Comparison of ENCODE assay signal across 29 cellular contexts in the genomic region with DNA sequence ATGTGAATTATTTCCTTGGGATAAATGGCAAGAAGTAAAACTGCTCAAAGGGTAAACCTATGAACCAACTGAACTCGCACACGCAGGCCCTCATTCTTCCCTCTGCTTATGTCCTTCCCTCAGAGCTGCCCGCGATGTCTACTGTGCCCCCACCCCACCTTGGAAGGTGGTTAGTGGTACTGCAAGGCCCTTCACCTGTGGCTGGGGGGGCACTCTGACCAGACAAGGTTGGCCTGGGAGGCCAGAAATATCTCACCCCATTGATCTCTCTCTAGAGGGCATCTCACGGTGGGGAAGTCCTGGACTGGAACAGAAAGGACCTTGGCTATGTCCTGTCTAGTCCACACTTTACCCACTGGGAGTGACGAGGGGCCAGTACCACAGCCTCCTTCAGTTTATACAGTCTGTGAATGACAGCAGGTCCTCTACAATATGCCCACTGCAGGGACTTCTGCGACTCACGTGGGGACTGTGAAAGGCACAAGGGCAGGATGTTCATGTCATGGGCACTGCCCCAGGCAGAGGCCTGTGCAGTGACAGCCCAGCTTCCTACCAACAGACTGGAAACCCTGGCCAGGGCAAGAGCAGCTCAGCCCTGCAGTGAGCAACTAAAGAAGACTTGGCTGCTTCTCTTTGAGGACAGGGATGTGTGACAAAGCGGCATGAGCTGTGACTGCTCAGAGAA. TPM values are rescaled to one million over a fixed set of nuclear protein-coding genes. Genes with fewer than 3 reads are reported as not detected.
DNase-seq lines count a peak whose midpoint lies in the region; ATAC-seq, FAIRE-seq and TF ChIP-seq lines count a peak whose summit lies in the region.
"Had no signal": no experiment of that assay in that cellular context is flagged by ENCODE, and none has a peak within 500 bp of the region (broad histone marks: within the 10 kb centered on the region; RNA-seq: fewer than 3 reads in every experiment).

No MANE protein-coding gene starts in this region.

- no peak overlapping the region for H3K27ac ChIP-seq in GM12878 (ENCODE audit: control insufficient read depth, insufficient read depth)
- peak overlapping the region; percentile 85 to 88 for H3K27ac ChIP-seq in mucosa of rectum (ENCODE audit: low read depth in 2 of 2, low read length in 2 of 2)
- peak overlapping the region; percentile 8 for H3K27ac ChIP-seq in skeletal muscle tissue (ENCODE audit: low read depth, low read length)
- H3K27ac ChIP-seq: left lung, skin epidermis, testis, uterus had no signal

- POLR2A ChIA-PET in GM12878 (lab: Charles Lee): interaction anchor here (1.0 to 2.6 kb wide), 2 partner anchors 43 kb away, joined by 3 to 9 read pairs; no protein-coding TSS in a partner anchor

- DNase-seq in Right ventricle myocardium inferior (ENCODE audit: missing footprints): peak; percentile 46
- no peak for DNase-seq in left ventricle myocardium superior
- DNase-seq in GM12878 (ENCODE audit: low read depth, low spot score): no peak
- no peak for DNase-seq in RCC 7860 (ENCODE audit: low spot score)
- no peak for DNase-seq in HK-2 (ENCODE audit: unreplicated experiment)
- DNase-seq in cerebellar cortex (ENCODE audit: low spot score): no peak
- DNase-seq: activated CD4-positive, alpha-beta T cell treated with anti-CD3 and anti-CD28 coated beads, Interleukin-2, amount 10 ng/mL, durations not matched to agents 7 days and 5 days; activated gamma-delta T cell; activated naive CD8-positive, alpha-beta T cell treated with anti-CD3 and anti-CD28 coated beads for 36 hours; CD4-positive, alpha-beta T cell; EL; GOT3; Kasumi-1; mesendoderm; NCI-H1417 treated with DMSO at 0.1 percent for 48 hours; NCI-H2081 treated with DMSO at 0.1 percent for 48 hours; NCI-H226; NCI-H69; stimulated activated naive CD4-positive, alpha-beta T cell; testis had no signal

- no peaks in the 10 kb centered on the region for H3K9me3 ChIP-seq in GM12878 (replicated peaks; ENCODE audit: control insufficient read depth, insufficient read depth, low read length)
- no peaks in the 10 kb centered on the region for H3K9me3 ChIP-seq in mucosa of rectum (ENCODE audit: control insufficient read depth in 2 of 2, low read length in 2 of 2)
- H3K9me3 ChIP-seq in skeletal muscle tissue (ENCODE audit: control insufficient read depth in 3 of 3, low read length in 3 of 3): no peaks in the 10 kb centered on the region
- H3K9me3 ChIP-seq: left lung, testis, uterus had no signal

- no peak overlapping the region for H3K4me3 ChIP-seq in GM12878
- no peak overlapping the region for H3K4me3 ChIP-seq in mucosa of rectum (ENCODE audit: low read length in 2 of 2)
- H3K4me3 ChIP-seq in skeletal muscle tissue (ENCODE audit: low read length in 3 of 3): no peak overlapping the region
- H3K4me3 ChIP-seq: cardiac muscle cell, left lung, skin epidermis, testis, uterus had no signal

- H3K4me2 ChIP-seq in GM12878 (ENCODE audit: control insufficient read depth, insufficient read depth): no peak overlapping the region

- no peak for TF ChIP-seq POLR2A in GM12878 (IDR thresholded peaks at IDR 0.05; ENCODE audit: low read depth, low read length)

- H3K4me1 ChIP-seq in GM12878 (ENCODE audit: control insufficient read depth, insufficient read depth, low read length) (0 out of 2 replicates have a peak, but pooled peaks cover 3% of the 10 kb centered on the region), mucosa of rectum (ENCODE audit: control insufficient read depth in 2 of 2, insufficient read depth in 2 of 2, low read length in 2 of 2) (peaks cover 33 to 63% of the 10 kb centered on the region in 2 donors), skeletal muscle tissue (ENCODE audit: control insufficient read depth in 3 of 3, insufficient read depth in 3 of 3, low read length in 3 of 3) (peaks cover 13 to 48% (median 30%) of the 10 kb centered on the region in 3 donors)

- no peaks in the 10 kb centered on the region for H3K36me3 ChIP-seq in GM12878 (ENCODE audit: control insufficient read depth in 2 of 2, insufficient read depth in 2 of 2, low read length in 1 of 2)
- no peaks in the 10 kb centered on the region for H3K36me3 ChIP-seq in mucosa of rectum (ENCODE audit: control insufficient read depth in 2 of 2, insufficient read depth in 2 of 2, low read length in 2 of 2)
- H3K36me3 ChIP-seq in skeletal muscle tissue (ENCODE audit: control insufficient read depth in 3 of 3, insufficient read depth in 3 of 3, low read length in 3 of 3): no peaks in the 10 kb centered on the region
- H3K36me3 ChIP-seq: cardiac muscle cell, left lung, uterus had no signal

- RAD21 ChIA-PET in GM12878 (lab: Charles Lee; ENCODE audit: unreplicated experiment): interaction anchor here (0.6 to 1.2 kb wide), 4 partner anchors 10 to 200 kb away, joined by 3 read pairs; no protein-coding TSS in a partner anchor

- FAIRE-seq in GM12878 (lab: Jason Lieb, UNC): no peak
- no peak for FAIRE-seq in RCC 7860 (lab: Jason Lieb, UNC)
- FAIRE-seq: A204.1, GM12891, islet of Langerhans had no signal

- H3K79me2 ChIP-seq in GM12878 (ENCODE audit: control insufficient read depth, insufficient read depth, low read length): no peaks in the 10 kb centered on the region

- CTCF ChIA-PET in GM12878 (lab: Yijun Ruan, JAX): interaction anchor here (0.9 to 1.6 kb wide), 5 partner anchors 23 to 116 kb away, joined by 3 to 4 read pairs (median 3); no protein-coding TSS in a partner anchor

- ATAC-seq in Right ventricle myocardium inferior (no peak), left ventricle myocardium superior (no peak), GM12878 (peak; percentile 16; the same call in 2 of the 3 replicates)
- ATAC-seq: left lung had no signal

- intact Hi-C loops in Right ventricle myocardium inferior (cut with DNase I): no loop called here
- intact Hi-C loops in left ventricle myocardium superior (cut with micrococcal nuclease): no loop called here
- intact Hi-C loops in GM12878 (cut with micrococcal nuclease; ENCODE audit: unreplicated experiment): no loop called here

- H4K20me1 ChIP-seq in GM12878 (ENCODE audit: control insufficient read depth, insufficient read depth): no peaks in the 10 kb centered on the region

- TF ChIP-seq RAD21 in GM12878 (IDR thresholded peaks at IDR 0.05; ENCODE audit: insufficient read depth, low read depth, low read length): no peak

- in situ Hi-C loops in GM12878 (cut with MboI): no loop called here

- 53% methylated on average over 9 of the region's 9 CpGs for WGBS in GM12878 (ENCODE audit: insufficient coverage, insufficient replicate concordance, low lambda C conversion rate, missing lambda C conversion rate)

- no peak overlapping the region for H3K9ac ChIP-seq in GM12878 (ENCODE audit: control insufficient read depth, insufficient read depth, low read length)
- H3K9ac ChIP-seq in mucosa of rectum (ENCODE audit: low read depth in 1 of 2, low read length in 2 of 2): no peak overlapping the region
- peak overlapping the region in 1 of 3 donors; percentile 25 for H3K9ac ChIP-seq in skeletal muscle tissue (ENCODE audit: low read depth in 1 of 3, low read length in 3 of 3)

- BruUV-seq in GM12878 (replicated peaks; lab: Mats Ljungman, UMichigan): no TSS peak

- no peak for TF ChIP-seq CTCF in GM12878 (IDR thresholded peaks at IDR 0.05 in 2 of 3, conservative IDR thresholded peaks at IDR 0.05 in 1 of 3; ENCODE audit: control insufficient read depth in 2 of 3, extremely low read depth in 1 of 3, insufficient read depth in 1 of 3, low read depth in 3 of 3, low read length in 3 of 3)

- no peak for TF ChIP-seq EP300 in GM12878 (IDR thresholded peaks at IDR 0.05; ENCODE audit: borderline replicate concordance in 1 of 2, control insufficient read depth in 1 of 2, low read depth in 2 of 2, low read length in 2 of 2)

- H2AFZ ChIP-seq in GM12878 (ENCODE audit: control insufficient read depth, low read depth, low read length): no peak overlapping the region

- H3K27me3 ChIP-seq in GM12878 (replicated peaks in 1 of 2; ENCODE audit: control insufficient read depth in 2 of 2, insufficient read depth in 2 of 2, low read length in 1 of 2): no peaks in the 10 kb centered on the region; a peak in 2 of 4 replicates
- H3K27me3 ChIP-seq in mucosa of rectum (ENCODE audit: control insufficient read depth in 2 of 2, insufficient read depth in 2 of 2, low read length in 2 of 2): no peaks in the 10 kb centered on the region
- no peaks in the 10 kb centered on the region for H3K27me3 ChIP-seq in skeletal muscle tissue (ENCODE audit: control insufficient read depth in 3 of 3, insufficient read depth in 3 of 3, low read length in 3 of 3)
- H3K27me3 ChIP-seq: cardiac muscle cell, testis, uterus had no signal

- SMC1A ChIA-PET in GM12878 (lab: Charles Lee; ENCODE audit: uncharacterized antibody, unreplicated experiment): interaction anchor here (0.6 to 2.1 kb wide), 2 partner anchors 23 to 59 kb away, joined by 3 to 4 read pairs; no protein-coding TSS in a partner anchor

TF ChIP-seq in GM12878, 131 proteins besides CTCF, POLR2A, EP300 and RAD21 (continues in another document):
- TF ChIP-seq BCL11A (IDR thresholded peaks at IDR 0.05; ENCODE audit: low read depth, low read length): no peak
- TF ChIP-seq RBBP5 (conservative IDR thresholded peaks at IDR 0.05): no peak
- TF ChIP-seq SMARCA5 (IDR thresholded peaks at IDR 0.05): no peak
- no peak for TF ChIP-seq STAT1 (conservative IDR thresholded peaks at IDR 0.05)
- TF ChIP-seq KDM1A (IDR thresholded peaks at IDR 0.05; ENCODE audit: borderline replicate concordance): no peak
- TF ChIP-seq ETV6 (conservative IDR thresholded peaks at IDR 0.05 in 1 of 2, IDR thresholded peaks at IDR 0.05 in 1 of 2; ENCODE audit: borderline replicate concordance in 1 of 2, low read depth in 1 of 2): no peak
- TF ChIP-seq CBX5 (IDR thresholded peaks at IDR 0.05; ENCODE audit: low read depth): no peak

RNA-seq across cellular contexts. Expression of gene SYNPO, which starts 56.8 kb away (rescaled TPM):
- total RNA-seq in Right ventricle myocardium inferior: 587 TPM
- 675 TPM for total RNA-seq in left ventricle myocardium superior
- total RNA-seq in GM12878 (2013; cell fraction: nucleolus; rRNA removed): 27.3 and 29.8 TPM in 2 replicates
- total RNA-seq in GM12878 (2014; rRNA removed): 3.3 and 3.4 TPM in 2 replicates
- 4.4 and 4.5 TPM in 2 replicates for total RNA-seq in GM12878 (2014; rRNA removed; fragmentation: Illumina TruSeq; extraction: Trizol)
- 21.0 and 21.8 TPM in 2 replicates for total RNA-seq in GM12878 (2021)
- 10.8 TPM for polyA plus RNA-seq in GM12878 (2011; ENCODE audit: low read depth)
- polyA plus RNA-seq in GM12878 (2011; rRNA removed): 11.0 and 18.3 TPM in 2 replicates
- 24.0 and 25.6 TPM in 2 replicates for polyA plus RNA-seq in GM12878 (2011; cell fraction: cytosol; rRNA removed)
- polyA plus RNA-seq in GM12878 (2011; cell fraction: nucleus; rRNA removed): 20.3 and 21.1 TPM in 2 replicates
- polyA plus RNA-seq in GM12878 (2012): 19.5 and 20.5 TPM in 2 replicates
- polyA plus RNA-seq in GM12878 (2014; fragmentation: Illumina TruSeq; extraction: Trizol): 8.7 and 9.4 TPM in 2 replicates
- polyA plus RNA-seq in GM12878 (2014; fragmentation: Nextera tagmentation; extraction: Ambion mirVana): 1 to 10 TPM; 1.9 to 2.3 TPM
- 10.1 and 10.7 TPM in 2 replicates for polyA plus RNA-seq in GM12878 (2014; rRNA removed)
- 1 to 10 TPM in 1 of 2 experiments, under 1 TPM in 1; 0.77 to 2.0 TPM for polyA plus RNA-seq in GM12878 (2016; fragmentation: Nextera tagmentation; extraction: Ambion mirVana)
- polyA minus RNA-seq in GM12878 (2011; rRNA and poly(A)+ RNA removed): 18.7 and 24.1 TPM in 2 replicates
- 10.3 and 10.8 TPM in 2 replicates for polyA minus RNA-seq in GM12878 (2011; cell fraction: cytosol; rRNA and poly(A)+ RNA removed)
- polyA minus RNA-seq in GM12878 (2011; cell fraction: nucleus; rRNA and poly(A)+ RNA removed): 7.5 and 11.7 TPM in 2 replicates
- 6.3 TPM for total RNA-seq in skeletal muscle tissue

Comparison
In these comparisons a context has a peak if more than half of its experiments do, and no peak if none do; other contexts are left out.
1. RNA of gene SYNPO, which starts 56.8 kb away (total RNA-seq): 675 TPM in left ventricle myocardium superior (single experiment) and 587 TPM in Right ventricle myocardium inferior (single experiment); 6.3 TPM in skeletal muscle tissue (single experiment) and 3.3 to 29.8 TPM in GM12878; every median in the first group is over 10 times any median in the second.